8 cellular contexts compared by ENCODE assay signal in genomic region chr6:154928325-154928922, GRCh38.
DNase-seq lines count a peak whose midpoint lies in the region; ATAC-seq and TF ChIP-seq lines count a peak whose summit lies in the region.

No MANE protein-coding gene starts in this region.

- H3K56ac ChIP-seq in IMR-90 (ENCODE audit: extremely low read depth, insufficient read depth, low read length): no peak overlapping the region

- no peak overlapping the region for H3K14ac ChIP-seq in IMR-90 (replicated peaks; ENCODE audit: low read depth, low read length)

- POLR2A ChIA-PET in IMR-90 (lab: Charles Lee; ENCODE audit: unreplicated experiment) (no interaction called here), PC-9 (lab: Charles Lee; ENCODE audit: unreplicated experiment) (no interaction called here)

- dilution Hi-C loops in IMR-90 (cut with HindIII; ENCODE audit: low sequenced_read_pairs, unreplicated experiment): no loop called here

- H3K27me3 ChIP-seq in IMR-90 (ENCODE audit: control insufficient read depth, insufficient read depth, low read length) (no peaks in the 10 kb centered on the region), PC-9 (ENCODE audit: insufficient read depth, low read depth) (no peaks in the 10 kb centered on the region), osteoblast (ENCODE audit: insufficient read depth, low read length) (no peaks in the 10 kb centered on the region)

- WGBS in IMR-90 (ENCODE audit: extremely low coverage in 2 of 2, insufficient read length in 1 of 2), 2 experiments: no CpG with 5 or more reads among the region's 5 CpGs

- H3K27ac ChIP-seq in IMR-90 (ENCODE audit: insufficient read depth, low read length): no peak overlapping the region
- no peak overlapping the region for H3K27ac ChIP-seq in PC-9
- no peak overlapping the region for H3K27ac ChIP-seq in osteoblast (ENCODE audit: low read depth, low read length)

- no peak overlapping the region for H3K23ac ChIP-seq in IMR-90 (ENCODE audit: low read depth, low read length)

- H3F3A ChIP-seq in PC-9 (ENCODE audit: insufficient read depth, low read depth): peaks cover 17% of the 10 kb centered on the region; the same call in 1 of the 2 replicates

- H2AK5ac ChIP-seq in IMR-90 (ENCODE audit: low read depth, low read length): no peak overlapping the region

- H3K4me2 ChIP-seq in IMR-90 (ENCODE audit: low read depth, low read length) (no peak overlapping the region), PC-9 (no peak overlapping the region), osteoblast (ENCODE audit: insufficient read depth, low read length) (no peak overlapping the region)

- no peak overlapping the region for H3K9ac ChIP-seq in IMR-90 (ENCODE audit: low read depth, low read length)

- 0 out of 4 replicates have a peak, but pooled peaks cover 0 to 3% of the 10 kb centered on the region in 2 experiments for H3K79me1 ChIP-seq in IMR-90 (ENCODE audit: low read depth in 1 of 2, low read length in 2 of 2)

- BruUV-seq in IMR-90 (replicated peaks; lab: Mats Ljungman, UMichigan): no TSS peak
- BruUV-seq in PC-9 (replicated peaks; lab: Mats Ljungman, UMichigan): no TSS peak

- no peaks in the 10 kb centered on the region for H3K9me1 ChIP-seq in IMR-90 (ENCODE audit: insufficient read depth, low read length)

- in situ Hi-C loops in IMR-90 (cut with MboI; ENCODE audit: low sequenced_read_pairs): no loop called here

- H2BK120ac ChIP-seq in IMR-90 (ENCODE audit: low read depth, low read length): no peak overlapping the region

- no peak overlapping the region for H2AK9ac ChIP-seq in IMR-90 (replicated peaks; ENCODE audit: low read depth, low read length, poor library complexity)

- no peak overlapping the region for H4K8ac ChIP-seq in IMR-90 (ENCODE audit: low read depth in 2 of 2, low read length in 2 of 2)

- H4K5ac ChIP-seq in IMR-90 (ENCODE audit: low read depth, low read length): no peak overlapping the region

- H3K36me3 ChIP-seq in IMR-90 (ENCODE audit: control insufficient read depth, insufficient read depth, low read length): no peaks in the 10 kb centered on the region
- H3K36me3 ChIP-seq in PC-9 (ENCODE audit: low read depth): no peaks in the 10 kb centered on the region
- H3K36me3 ChIP-seq in osteoblast (ENCODE audit: insufficient read depth, low read length): no peaks in the 10 kb centered on the region

- H3K18ac ChIP-seq in IMR-90 (ENCODE audit: low read depth, low read length): no peak overlapping the region

- H3K79me2 ChIP-seq in PC-9 (ENCODE audit: low read depth): no peaks in the 10 kb centered on the region
- no peaks in the 10 kb centered on the region for H3K79me2 ChIP-seq in osteoblast (ENCODE audit: insufficient read depth, low read length)

- no peak overlapping the region for H2BK20ac ChIP-seq in IMR-90 (ENCODE audit: low read depth, low read length)

- H3K4me1 ChIP-seq in IMR-90 (ENCODE audit: control insufficient read depth, insufficient read depth, low read length) (peaks cover 16% of the 10 kb centered on the region), PC-9 (replicated peaks; ENCODE audit: insufficient read depth) (peaks cover 23% of the 10 kb centered on the region), osteoblast (ENCODE audit: insufficient read depth, low read length) (peaks cover 19% of the 10 kb centered on the region)

- 0 out of 2 replicates have a peak, but pooled peaks have one; percentile 34 for TF ChIP-seq POLR2A in IMR-90 (IDR thresholded peaks at IDR 0.05; ENCODE audit: low read depth, low read length)

- ATAC-seq in GM18867 (IDR thresholded peaks at IDR 0.05; ENCODE audit: unreplicated experiment) (peak; percentile 68), IMR-90 (ENCODE audit: low read depth) (peak; percentile 77)

- TF ChIP-seq RAD21 in IMR-90 (IDR thresholded peaks at IDR 0.05; ENCODE audit: low read length): peak; percentile 97

- CTCF ChIA-PET in IMR-90 (lab: Yijun Ruan, JAX) (interaction anchor here (0.7 to 2.3 kb wide), 9 partner anchors 9 to 320 kb away, joined by 3 to 13 read pairs (median 4); no protein-coding TSS in a partner anchor), PC-9 (lab: Charles Lee) (interaction anchor here (0.6 to 1.3 kb wide), 2 partner anchors 60 to 246 kb away, joined by 5 to 7 read pairs; no protein-coding TSS in a partner anchor)

- H2AFZ ChIP-seq in IMR-90 (replicated peaks; ENCODE audit: low read length, poor library complexity) (no peak overlapping the region), PC-9 (no peak overlapping the region), osteoblast (ENCODE audit: low read length) (no peak overlapping the region)

- H3K4me3 ChIP-seq in AG09309 (ENCODE audit: control insufficient read depth, low read depth, low read length) (no peak overlapping the region), IMR-90 (ENCODE audit: insufficient read depth, low read depth, low read length) (no peak overlapping the region), PC-9 (no peak overlapping the region), fibroblast of the aortic adventitia (ENCODE audit: low read depth, low read length) (no peak overlapping the region), osteoblast (ENCODE audit: insufficient read depth, low read length) (no peak overlapping the region)

- DNase-seq in AG09309 (ENCODE audit: low read depth): no peak
- DNase-seq in IMR-90: peak; percentile 69
- DNase-seq in PC-9: peak in 1 of 2 experiments; percentile 47
- peak; percentile 29 for DNase-seq in activated T-cell treated with anti-CD3 and anti-CD28 coated beads, Interleukin-2, amount 50 U/mL, for 1 hour
- peak; percentile 84 for DNase-seq in fibroblast of the aortic adventitia (ENCODE audit: low read depth)
- DNase-seq in osteoblast (ENCODE audit: insufficient read length, low spot score, missing footprints): peak; percentile 85
- peak; percentile 60 for DNase-seq in ureter (ENCODE audit: low spot score)

- intact Hi-C loops in IMR-90 (cut with micrococcal nuclease): loop anchor here (1.0 to 5.0 kb wide), 6 partner anchors 60 to 384 kb away; partner anchors contain the start of genes TFB1M and TIAM2
- intact Hi-C loops in PC-9 (cut with micrococcal nuclease; ENCODE audit: unreplicated experiment): loop anchor here (1.0 kb wide), 3 partner anchors 199 to 320 kb away; no protein-coding TSS in a partner anchor

- H3K4ac ChIP-seq in IMR-90 (ENCODE audit: low read depth, low read length): no peak overlapping the region

- no peak overlapping the region for H2BK5ac ChIP-seq in IMR-90 (ENCODE audit: low read depth, low read length, poor library complexity, severe bottlenecking)

- H3K9me2 ChIP-seq in PC-9 (ENCODE audit: insufficient read depth): no peaks in the 10 kb centered on the region

- TF ChIP-seq CTCF in AG09309 (IDR thresholded peaks at IDR 0.05; ENCODE audit: control insufficient read depth, insufficient read depth, low read depth, low read length, missing control alignments): peak; percentile 75
- TF ChIP-seq CTCF in IMR-90 (conservative IDR thresholded peaks at IDR 0.05; ENCODE audit: low read depth, low read length): peak; percentile 88
- TF ChIP-seq CTCF in PC-9 (conservative IDR thresholded peaks at IDR 0.05): peak; percentile 90
- peak; percentile 78 for TF ChIP-seq CTCF in fibroblast of the aortic adventitia (IDR thresholded peaks at IDR 0.05; ENCODE audit: insufficient read depth, low read length)
- TF ChIP-seq CTCF in osteoblast (IDR thresholded peaks at IDR 0.05; ENCODE audit: extremely low read depth, low read depth, low read length): peak; percentile 78

- H4K20me1 ChIP-seq in IMR-90 (ENCODE audit: insufficient read depth, low read length) (no peaks in the 10 kb centered on the region), PC-9 (ENCODE audit: insufficient read depth) (no peaks in the 10 kb centered on the region), osteoblast (ENCODE audit: insufficient read depth, low read length) (no peaks in the 10 kb centered on the region)

- H2BK15ac ChIP-seq in IMR-90 (ENCODE audit: low read depth, low read length): no peak overlapping the region

- H4K91ac ChIP-seq in IMR-90 (ENCODE audit: insufficient read depth, low read depth, low read length): no peak overlapping the region

- H3K9me3 ChIP-seq in IMR-90 (ENCODE audit: control insufficient read depth, insufficient read depth, low read length) (no peaks in the 10 kb centered on the region), PC-9 (ENCODE audit: insufficient read depth, low read depth) (no peaks in the 10 kb centered on the region), osteoblast (ENCODE audit: low read depth, low read length) (no peaks in the 10 kb centered on the region)

TF ChIP-seq in IMR-90, 13 proteins besides CTCF, POLR2A, EP300 and RAD21:
- TF ChIP-seq MXI1 (IDR thresholded peaks at IDR 0.05; ENCODE audit: borderline replicate concordance, low read depth, low read length) (no peak), CEBPB (IDR thresholded peaks at IDR 0.05; ENCODE audit: low read depth, low read length) (0 out of 2 replicates have a peak, but pooled peaks have one; percentile 8), RFX5 (IDR thresholded peaks at IDR 0.05; ENCODE audit: low read depth, low read length) (no peak), MAZ (IDR thresholded peaks at IDR 0.05; ENCODE audit: borderline replicate concordance, low read depth, low read length) (no peak), USF2 (IDR thresholded peaks at IDR 0.05; ENCODE audit: low read depth, low read length) (no peak), FOS (IDR thresholded peaks at IDR 0.05; ENCODE audit: low read depth, low read length) (no peak), SMC3 (IDR thresholded peaks at IDR 0.05; ENCODE audit: low read depth, low read length) (peak; percentile 92)
